ENCODE assay signal across 1 cellular context in the genomic region with DNA sequence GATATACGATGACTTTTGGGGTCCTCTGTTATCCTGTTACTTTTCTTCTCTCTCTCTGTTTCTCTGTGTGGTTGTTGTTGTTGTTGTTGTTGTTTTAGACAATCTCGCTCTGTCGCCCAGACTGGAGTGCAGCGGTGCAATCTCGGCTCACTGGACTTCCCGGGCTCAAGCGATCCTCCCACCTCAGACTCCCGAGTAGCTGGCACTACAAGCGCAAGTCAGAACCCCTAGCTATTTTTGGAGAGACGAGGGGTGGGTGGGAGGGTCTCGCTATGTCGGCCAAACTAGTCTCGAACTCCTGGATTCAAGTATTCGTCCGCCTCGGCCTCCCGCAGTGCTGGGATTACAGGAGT.
TF ChIP-seq lines count a peak whose summit lies in the region.

No MANE protein-coding gene starts in this region.

TF ChIP-seq in GM23338, 12 proteins besides CTCF, POLR2A, EP300 and RAD21 (continued from another document):
- TF ChIP-seq, protein P1, sequence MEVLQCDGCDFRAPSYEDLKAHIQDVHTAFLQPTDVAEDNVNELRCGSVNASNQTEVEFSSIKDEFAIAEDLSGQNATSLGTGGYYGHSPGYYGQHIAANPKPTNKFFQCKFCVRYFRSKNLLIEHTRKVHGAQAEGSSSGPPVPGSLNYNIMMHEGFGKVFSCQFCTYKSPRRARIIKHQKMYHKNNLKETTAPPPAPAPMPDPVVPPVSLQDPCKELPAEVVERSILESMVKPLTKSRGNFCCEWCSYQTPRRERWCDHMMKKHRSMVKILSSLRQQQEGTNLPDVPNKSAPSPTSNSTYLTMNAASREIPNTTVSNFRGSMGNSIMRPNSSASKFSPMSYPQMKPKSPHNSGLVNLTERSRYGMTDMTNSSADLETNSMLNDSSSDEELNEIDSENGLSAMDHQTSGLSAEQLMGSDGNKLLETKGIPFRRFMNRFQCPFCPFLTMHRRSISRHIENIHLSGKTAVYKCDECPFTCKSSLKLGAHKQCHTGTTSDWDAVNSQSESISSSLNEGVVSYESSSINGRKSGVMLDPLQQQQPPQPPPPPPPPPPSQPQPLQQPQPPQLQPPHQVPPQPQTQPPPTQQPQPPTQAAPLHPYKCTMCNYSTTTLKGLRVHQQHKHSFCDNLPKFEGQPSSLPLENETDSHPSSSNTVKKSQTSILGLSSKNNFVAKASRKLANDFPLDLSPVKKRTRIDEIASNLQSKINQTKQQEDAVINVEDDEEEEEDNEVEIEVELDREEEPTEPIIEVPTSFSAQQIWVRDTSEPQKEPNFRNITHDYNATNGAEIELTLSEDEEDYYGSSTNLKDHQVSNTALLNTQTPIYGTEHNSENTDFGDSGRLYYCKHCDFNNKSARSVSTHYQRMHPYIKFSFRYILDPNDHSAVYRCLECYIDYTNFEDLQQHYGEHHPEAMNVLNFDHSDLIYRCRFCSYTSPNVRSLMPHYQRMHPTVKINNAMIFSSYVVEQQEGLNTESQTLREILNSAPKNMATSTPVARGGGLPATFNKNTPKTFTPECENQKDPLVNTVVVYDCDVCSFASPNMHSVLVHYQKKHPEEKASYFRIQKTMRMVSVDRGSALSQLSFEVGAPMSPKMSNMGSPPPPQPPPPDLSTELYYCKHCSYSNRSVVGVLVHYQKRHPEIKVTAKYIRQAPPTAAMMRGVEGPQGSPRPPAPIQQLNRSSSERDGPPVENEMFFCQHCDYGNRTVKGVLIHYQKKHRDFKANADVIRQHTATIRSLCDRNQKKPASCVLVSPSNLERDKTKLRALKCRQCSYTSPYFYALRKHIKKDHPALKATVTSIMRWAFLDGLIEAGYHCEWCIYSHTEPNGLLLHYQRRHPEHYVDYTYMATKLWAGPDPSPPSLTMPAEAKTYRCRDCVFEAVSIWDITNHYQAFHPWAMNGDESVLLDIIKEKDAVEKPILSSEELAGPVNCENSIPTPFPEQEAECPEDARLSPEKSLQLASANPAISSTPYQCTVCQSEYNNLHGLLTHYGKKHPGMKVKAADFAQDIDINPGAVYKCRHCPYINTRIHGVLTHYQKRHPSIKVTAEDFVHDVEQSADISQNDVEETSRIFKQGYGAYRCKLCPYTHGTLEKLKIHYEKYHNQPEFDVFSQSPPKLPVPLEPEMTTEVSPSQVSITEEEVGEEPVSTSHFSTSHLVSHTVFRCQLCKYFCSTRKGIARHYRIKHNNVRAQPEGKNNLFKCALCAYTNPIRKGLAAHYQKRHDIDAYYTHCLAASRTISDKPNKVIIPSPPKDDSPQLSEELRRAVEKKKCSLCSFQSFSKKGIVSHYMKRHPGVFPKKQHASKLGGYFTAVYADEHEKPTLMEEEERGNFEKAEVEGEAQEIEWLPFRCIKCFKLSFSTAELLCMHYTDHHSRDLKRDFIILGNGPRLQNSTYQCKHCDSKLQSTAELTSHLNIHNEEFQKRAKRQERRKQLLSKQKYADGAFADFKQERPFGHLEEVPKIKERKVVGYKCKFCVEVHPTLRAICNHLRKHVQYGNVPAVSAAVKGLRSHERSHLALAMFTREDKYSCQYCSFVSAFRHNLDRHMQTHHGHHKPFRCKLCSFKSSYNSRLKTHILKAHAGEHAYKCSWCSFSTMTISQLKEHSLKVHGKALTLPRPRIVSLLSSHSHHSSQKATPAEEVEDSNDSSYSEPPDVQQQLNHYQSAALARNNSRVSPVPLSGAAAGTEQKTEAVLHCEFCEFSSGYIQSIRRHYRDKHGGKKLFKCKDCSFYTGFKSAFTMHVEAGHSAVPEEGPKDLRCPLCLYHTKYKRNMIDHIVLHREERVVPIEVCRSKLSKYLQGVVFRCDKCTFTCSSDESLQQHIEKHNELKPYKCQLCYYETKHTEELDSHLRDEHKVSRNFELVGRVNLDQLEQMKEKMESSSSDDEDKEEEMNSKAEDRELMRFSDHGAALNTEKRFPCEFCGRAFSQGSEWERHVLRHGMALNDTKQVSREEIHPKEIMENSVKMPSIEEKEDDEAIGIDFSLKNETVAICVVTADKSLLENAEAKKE (CRISPR knock-in tag; IDR thresholded peaks at IDR 0.05), result no peak
- no peak for TF ChIP-seq ZNF331 (CRISPR knock-in tag; IDR thresholded peaks at IDR 0.05; ENCODE audit: low read depth)
- TF ChIP-seq NANOG (IDR thresholded peaks at IDR 0.05; ENCODE audit: borderline replicate concordance), result no peak
- TF ChIP-seq POLR2AphosphoS5 (IDR thresholded peaks at IDR 0.05; ENCODE audit: low read depth), result no peak
- TF ChIP-seq STAT1 (IDR thresholded peaks at IDR 0.05; ENCODE audit: unreplicated experiment), result no peak
- TF ChIP-seq EZH2phosphoT487 (IDR thresholded peaks at IDR 0.05; ENCODE audit: unreplicated experiment), result no peak
- no peak for TF ChIP-seq EZH2 (IDR thresholded peaks at IDR 0.05; ENCODE audit: low read depth, unreplicated experiment)
- TF ChIP-seq, protein P2, sequence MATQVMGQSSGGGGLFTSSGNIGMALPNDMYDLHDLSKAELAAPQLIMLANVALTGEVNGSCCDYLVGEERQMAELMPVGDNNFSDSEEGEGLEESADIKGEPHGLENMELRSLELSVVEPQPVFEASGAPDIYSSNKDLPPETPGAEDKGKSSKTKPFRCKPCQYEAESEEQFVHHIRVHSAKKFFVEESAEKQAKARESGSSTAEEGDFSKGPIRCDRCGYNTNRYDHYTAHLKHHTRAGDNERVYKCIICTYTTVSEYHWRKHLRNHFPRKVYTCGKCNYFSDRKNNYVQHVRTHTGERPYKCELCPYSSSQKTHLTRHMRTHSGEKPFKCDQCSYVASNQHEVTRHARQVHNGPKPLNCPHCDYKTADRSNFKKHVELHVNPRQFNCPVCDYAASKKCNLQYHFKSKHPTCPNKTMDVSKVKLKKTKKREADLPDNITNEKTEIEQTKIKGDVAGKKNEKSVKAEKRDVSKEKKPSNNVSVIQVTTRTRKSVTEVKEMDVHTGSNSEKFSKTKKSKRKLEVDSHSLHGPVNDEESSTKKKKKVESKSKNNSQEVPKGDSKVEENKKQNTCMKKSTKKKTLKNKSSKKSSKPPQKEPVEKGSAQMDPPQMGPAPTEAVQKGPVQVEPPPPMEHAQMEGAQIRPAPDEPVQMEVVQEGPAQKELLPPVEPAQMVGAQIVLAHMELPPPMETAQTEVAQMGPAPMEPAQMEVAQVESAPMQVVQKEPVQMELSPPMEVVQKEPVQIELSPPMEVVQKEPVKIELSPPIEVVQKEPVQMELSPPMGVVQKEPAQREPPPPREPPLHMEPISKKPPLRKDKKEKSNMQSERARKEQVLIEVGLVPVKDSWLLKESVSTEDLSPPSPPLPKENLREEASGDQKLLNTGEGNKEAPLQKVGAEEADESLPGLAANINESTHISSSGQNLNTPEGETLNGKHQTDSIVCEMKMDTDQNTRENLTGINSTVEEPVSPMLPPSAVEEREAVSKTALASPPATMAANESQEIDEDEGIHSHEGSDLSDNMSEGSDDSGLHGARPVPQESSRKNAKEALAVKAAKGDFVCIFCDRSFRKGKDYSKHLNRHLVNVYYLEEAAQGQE (IDR thresholded peaks at IDR 0.05; ENCODE audit: unreplicated experiment), result no peak
